In genomic region chr4:157180268-157180667, GRCh38 we compare ENCODE assay signal across 6 cellular contexts. TPM values are rescaled to one million over a fixed set of nuclear protein-coding genes. Genes with fewer than 3 reads are reported as not detected.
"Had no signal": no experiment of that assay in that cellular context is flagged by ENCODE, and none has a peak within 500 bp of the region (broad histone marks: within the 10 kb centered on the region; RNA-seq: fewer than 3 reads in every experiment).

No MANE protein-coding gene starts in this region.

RNA-seq across cellular contexts. Expression of gene GRIA2, which starts 40.3 kb away (rescaled TPM):
- total RNA-seq: natural killer cell treated with Interleukin-12 subunit alpha and Interleukin-12 subunit beta and Interleukin-15 and Interleukin-18, amount 100 ng/mL, for 72 hours; omental fat pad; right atrium auricular region; smooth muscle cell; spleen; upper lobe of right lung had no signal
- polyA plus RNA-seq: smooth muscle cell had no signal
